ENCODE assay signal across 1 cellular context in the genomic region with DNA sequence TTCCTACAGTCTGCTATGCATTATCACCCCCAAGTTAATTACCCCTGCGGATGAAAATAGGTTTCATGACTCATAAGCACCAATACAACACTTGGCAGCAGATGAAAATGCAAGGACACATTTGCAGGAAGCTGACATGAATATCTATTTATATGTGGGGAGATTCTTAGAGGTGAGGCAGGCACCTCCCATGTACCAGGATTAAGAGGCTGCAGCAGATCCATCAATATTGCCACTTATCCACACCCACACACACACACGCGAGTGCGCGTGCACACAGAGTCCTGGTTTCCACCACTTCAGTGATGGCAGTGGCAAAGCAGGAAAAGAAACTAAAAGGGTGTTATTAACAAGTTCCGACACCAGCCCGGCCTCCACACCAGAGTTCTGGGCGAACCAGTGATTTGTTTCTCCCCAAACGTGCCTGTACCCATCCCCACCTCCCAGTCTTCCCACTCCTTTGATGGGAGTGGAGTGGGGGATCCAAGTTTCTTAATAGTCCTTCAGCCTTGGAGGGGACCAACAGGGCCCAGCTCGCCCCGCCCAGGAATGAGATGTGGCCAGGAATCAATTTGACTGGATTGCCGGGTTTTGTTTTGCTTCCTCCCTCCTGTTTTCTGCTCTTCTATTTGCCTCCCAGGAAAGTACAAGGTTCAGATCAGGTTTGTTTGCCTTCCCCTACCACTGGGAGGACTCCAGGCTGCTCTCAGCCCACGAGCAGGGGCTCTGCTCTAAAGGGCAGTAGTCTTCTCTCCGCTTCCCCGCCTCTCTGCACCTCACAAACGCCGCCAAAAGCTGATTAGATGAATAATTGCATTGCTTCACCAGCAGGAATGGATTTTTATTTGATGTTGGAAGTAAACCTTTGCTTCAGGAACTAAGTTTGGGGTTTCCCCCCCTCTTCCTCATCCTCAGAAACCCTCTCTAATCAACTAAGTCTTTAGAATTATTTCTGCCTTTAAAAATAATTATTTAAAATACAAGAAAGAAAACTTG.
TF ChIP-seq lines count a peak whose summit lies in the region.

No MANE protein-coding gene starts in this region.

TF ChIP-seq in HepG2, 621 proteins besides CTCF, POLR2A, EP300 and RAD21 (continued from another document):
- TF ChIP-seq, protein P1, sequence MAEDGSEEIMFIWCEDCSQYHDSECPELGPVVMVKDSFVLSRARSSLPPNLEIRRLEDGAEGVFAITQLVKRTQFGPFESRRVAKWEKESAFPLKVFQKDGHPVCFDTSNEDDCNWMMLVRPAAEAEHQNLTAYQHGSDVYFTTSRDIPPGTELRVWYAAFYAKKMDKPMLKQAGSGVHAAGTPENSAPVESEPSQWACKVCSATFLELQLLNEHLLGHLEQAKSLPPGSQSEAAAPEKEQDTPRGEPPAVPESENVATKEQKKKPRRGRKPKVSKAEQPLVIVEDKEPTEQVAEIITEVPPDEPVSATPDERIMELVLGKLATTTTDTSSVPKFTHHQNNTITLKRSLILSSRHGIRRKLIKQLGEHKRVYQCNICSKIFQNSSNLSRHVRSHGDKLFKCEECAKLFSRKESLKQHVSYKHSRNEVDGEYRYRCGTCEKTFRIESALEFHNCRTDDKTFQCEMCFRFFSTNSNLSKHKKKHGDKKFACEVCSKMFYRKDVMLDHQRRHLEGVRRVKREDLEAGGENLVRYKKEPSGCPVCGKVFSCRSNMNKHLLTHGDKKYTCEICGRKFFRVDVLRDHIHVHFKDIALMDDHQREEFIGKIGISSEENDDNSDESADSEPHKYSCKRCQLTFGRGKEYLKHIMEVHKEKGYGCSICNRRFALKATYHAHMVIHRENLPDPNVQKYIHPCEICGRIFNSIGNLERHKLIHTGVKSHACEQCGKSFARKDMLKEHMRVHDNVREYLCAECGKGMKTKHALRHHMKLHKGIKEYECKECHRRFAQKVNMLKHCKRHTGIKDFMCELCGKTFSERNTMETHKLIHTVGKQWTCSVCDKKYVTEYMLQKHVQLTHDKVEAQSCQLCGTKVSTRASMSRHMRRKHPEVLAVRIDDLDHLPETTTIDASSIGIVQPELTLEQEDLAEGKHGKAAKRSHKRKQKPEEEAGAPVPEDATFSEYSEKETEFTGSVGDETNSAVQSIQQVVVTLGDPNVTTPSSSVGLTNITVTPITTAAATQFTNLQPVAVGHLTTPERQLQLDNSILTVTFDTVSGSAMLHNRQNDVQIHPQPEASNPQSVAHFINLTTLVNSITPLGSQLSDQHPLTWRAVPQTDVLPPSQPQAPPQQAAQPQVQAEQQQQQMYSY (CRISPR knock-in tag; IDR thresholded peaks at IDR 0.05): peak; percentile 88
- TF ChIP-seq ELF1 (CRISPR knock-in tag; IDR thresholded peaks at IDR 0.05) (peak; percentile 43; the same call in 1 of the 2 replicates), KAT7 (CRISPR knock-in tag; IDR thresholded peaks at IDR 0.05; ENCODE audit: borderline replicate concordance) (no peak; the same call in 1 of the 2 replicates), ZNF558 (CRISPR knock-in tag; IDR thresholded peaks at IDR 0.05; ENCODE audit: borderline replicate concordance) (no peak), SNAPC2 (CRISPR knock-in tag; IDR thresholded peaks at IDR 0.05) (no peak), PTBP1 (IDR thresholded peaks at IDR 0.05; ENCODE audit: low read depth, low read length, poor library complexity, severe bottlenecking) (no peak), FOXA3 (CRISPR knock-in tag; IDR thresholded peaks at IDR 0.05) (peak; percentile 78), FOXK1 (CRISPR knock-in tag; IDR thresholded peaks at IDR 0.05; ENCODE audit: borderline replicate concordance, low read depth) (peak; percentile 63; the same call in 1 of the 2 replicates), NFYB (CRISPR knock-in tag; IDR thresholded peaks at IDR 0.05) (peak; percentile 47; the same call in 1 of the 2 replicates), ZNF775 (CRISPR knock-in tag; IDR thresholded peaks at IDR 0.05; ENCODE audit: borderline replicate concordance) (no peak), ZNF761 (CRISPR knock-in tag; conservative IDR thresholded peaks at IDR 0.05) (no peak; the same call in 1 of the 2 replicates), IKZF4 (CRISPR knock-in tag; IDR thresholded peaks at IDR 0.05; ENCODE audit: borderline replicate concordance, low read depth, not compliant biosample characterization) (no peak), ZNF782 (CRISPR knock-in tag; IDR thresholded peaks at IDR 0.05; ENCODE audit: borderline replicate concordance) (no peak), ZNF615 (CRISPR knock-in tag; IDR thresholded peaks at IDR 0.05; ENCODE audit: borderline replicate concordance) (no peak), SMAD3 (CRISPR knock-in tag; IDR thresholded peaks at IDR 0.05) (no peak), ZNF841 (CRISPR knock-in tag; IDR thresholded peaks at IDR 0.05; ENCODE audit: borderline replicate concordance) (no peak), NR2F2 (IDR thresholded peaks at IDR 0.05; ENCODE audit: borderline replicate concordance, low read depth) (0 out of 2 replicates have a peak, but pooled peaks have one; percentile 56)
- TF ChIP-seq, protein P2, sequence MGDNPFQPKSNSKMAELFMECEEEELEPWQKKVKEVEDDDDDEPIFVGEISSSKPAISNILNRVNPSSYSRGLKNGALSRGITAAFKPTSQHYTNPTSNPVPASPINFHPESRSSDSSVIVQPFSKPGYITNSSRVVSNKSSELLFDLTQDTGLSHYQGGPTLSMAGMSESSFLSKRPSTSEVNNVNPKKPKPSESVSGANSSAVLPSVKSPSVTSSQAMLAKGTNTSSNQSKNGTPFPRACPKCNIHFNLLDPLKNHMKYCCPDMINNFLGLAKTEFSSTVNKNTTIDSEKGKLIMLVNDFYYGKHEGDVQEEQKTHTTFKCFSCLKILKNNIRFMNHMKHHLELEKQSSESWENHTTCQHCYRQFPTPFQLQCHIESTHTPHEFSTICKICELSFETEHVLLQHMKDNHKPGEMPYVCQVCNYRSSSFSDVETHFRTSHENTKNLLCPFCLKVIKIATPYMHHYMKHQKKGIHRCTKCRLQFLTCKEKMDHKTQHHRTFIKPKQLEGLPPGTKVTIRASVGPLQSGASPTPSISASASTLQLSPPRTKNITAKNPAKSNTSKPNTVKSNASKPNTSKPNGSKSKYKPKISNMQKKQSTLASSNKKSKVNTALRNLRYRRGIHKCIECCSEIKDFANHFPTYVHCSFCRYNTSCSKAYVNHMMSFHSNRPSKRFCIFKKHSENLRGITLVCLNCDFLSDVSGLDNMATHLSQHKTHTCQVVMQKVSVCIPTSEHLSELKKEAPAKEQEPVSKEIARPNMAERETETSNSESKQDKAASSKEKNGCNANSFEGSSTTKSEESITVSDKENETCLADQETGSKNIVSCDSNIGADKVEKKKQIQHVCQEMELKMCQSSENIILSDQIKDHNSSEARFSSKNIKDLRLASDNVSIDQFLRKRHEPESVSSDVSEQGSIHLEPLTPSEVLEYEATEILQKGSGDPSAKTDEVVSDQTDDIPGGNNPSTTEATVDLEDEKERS (CRISPR knock-in tag; IDR thresholded peaks at IDR 0.05): no peak
- TF ChIP-seq, protein P3, sequence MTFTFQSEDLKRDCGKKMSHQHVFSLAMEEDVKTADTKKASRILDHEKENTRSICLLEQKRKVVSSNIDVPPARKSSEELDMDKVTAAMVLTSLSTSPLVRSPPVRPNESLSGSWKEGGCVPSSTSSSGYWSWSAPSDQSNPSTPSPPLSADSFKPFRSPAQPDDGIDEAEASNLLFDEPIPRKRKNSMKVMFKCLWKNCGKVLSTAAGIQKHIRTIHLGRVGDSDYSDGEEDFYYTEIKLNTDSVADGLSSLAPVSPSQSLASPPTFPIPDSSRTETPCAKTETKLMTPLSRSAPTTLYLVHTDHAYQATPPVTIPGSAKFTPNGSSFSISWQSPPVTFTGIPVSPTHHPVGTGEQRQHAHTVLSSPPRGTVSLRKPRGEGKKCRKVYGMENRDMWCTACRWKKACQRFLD (CRISPR knock-in tag; IDR thresholded peaks at IDR 0.05; ENCODE audit: borderline replicate concordance): no peak
- TF ChIP-seq, protein P4, sequence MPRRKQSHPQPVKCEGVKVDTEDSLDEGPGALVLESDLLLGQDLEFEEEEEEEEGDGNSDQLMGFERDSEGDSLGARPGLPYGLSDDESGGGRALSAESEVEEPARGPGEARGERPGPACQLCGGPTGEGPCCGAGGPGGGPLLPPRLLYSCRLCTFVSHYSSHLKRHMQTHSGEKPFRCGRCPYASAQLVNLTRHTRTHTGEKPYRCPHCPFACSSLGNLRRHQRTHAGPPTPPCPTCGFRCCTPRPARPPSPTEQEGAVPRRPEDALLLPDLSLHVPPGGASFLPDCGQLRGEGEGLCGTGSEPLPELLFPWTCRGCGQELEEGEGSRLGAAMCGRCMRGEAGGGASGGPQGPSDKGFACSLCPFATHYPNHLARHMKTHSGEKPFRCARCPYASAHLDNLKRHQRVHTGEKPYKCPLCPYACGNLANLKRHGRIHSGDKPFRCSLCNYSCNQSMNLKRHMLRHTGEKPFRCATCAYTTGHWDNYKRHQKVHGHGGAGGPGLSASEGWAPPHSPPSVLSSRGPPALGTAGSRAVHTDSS (CRISPR knock-in tag; conservative IDR thresholded peaks at IDR 0.05): no peak
